In genomic region chr13:34817246-34817645, GRCh38 we compare ENCODE assay signal across 23 cellular contexts.
DNase-seq lines count a peak whose midpoint lies in the region; TF ChIP-seq lines count a peak whose summit lies in the region.
"Had no signal": no experiment of that assay in that cellular context is flagged by ENCODE, and none has a peak within 500 bp of the region (broad histone marks: within the 10 kb centered on the region; RNA-seq: fewer than 3 reads in every experiment).

No MANE protein-coding gene starts in this region.

- intact Hi-C loops in testis (cut with DNase I; ENCODE audit: low total_unique reads) = no loop called here

- H3K9me3 ChIP-seq in HUES64 (ENCODE audit: insufficient read depth, low read depth, low read length) (peaks cover 8% of the 10 kb centered on the region; the same call in 1 of the 2 replicates), stomach smooth muscle (ENCODE audit: control insufficient read depth in 2 of 2, low read length in 2 of 2) (no peaks in the 10 kb centered on the region), testis (no peaks in the 10 kb centered on the region)
- H3K9me3 ChIP-seq: adrenal gland, thyroid gland had no signal

- H3K36me3 ChIP-seq in HUES64 (ENCODE audit: insufficient read depth, low read length) = no peaks in the 10 kb centered on the region
- no peaks in the 10 kb centered on the region for H3K36me3 ChIP-seq in stomach smooth muscle (ENCODE audit: control insufficient read depth in 2 of 2, insufficient read depth in 2 of 2, low read length in 2 of 2)
- H3K36me3 ChIP-seq in testis (ENCODE audit: low read depth, missing control alignments) = no peaks in the 10 kb centered on the region
- H3K36me3 ChIP-seq: adrenal gland, cardiac muscle cell, right atrium auricular region, thyroid gland had no signal

- H3K9ac ChIP-seq in HUES64 (ENCODE audit: low read depth, low read length) = no peak overlapping the region
- no peak overlapping the region for H3K9ac ChIP-seq in stomach smooth muscle (ENCODE audit: low read length in 2 of 2)

- H3K27me3 ChIP-seq in HUES64 (ENCODE audit: insufficient read depth, low read length) (no peaks in the 10 kb centered on the region), stomach smooth muscle (ENCODE audit: control insufficient read depth in 1 of 2, insufficient read depth in 2 of 2, low read length in 2 of 2) (no peaks in the 10 kb centered on the region), testis (no peaks in the 10 kb centered on the region)
- H3K27me3 ChIP-seq: adrenal gland, cardiac muscle cell, right atrium auricular region, thyroid gland had no signal

- no peak for TF ChIP-seq POLR2A in testis (IDR thresholded peaks at IDR 0.05)

- in situ Hi-C loops in astrocyte of the cerebellum (cut with HindIII; ENCODE audit: low sequenced_read_pairs) = no loop called here

- DNase-seq in astrocyte of the cerebellum (ENCODE audit: low read depth) (peak; percentile 47), kidney tubule cell (ENCODE audit: low spot score) (peak; percentile 46), testis (no peak), NCI-H1092 (lab: John Stamatoyannopoulos, UW) (no peak), germinal center (ENCODE audit: low spot score) (no peak), SHP77 (lab: John Stamatoyannopoulos, UW) (no peak)
- DNase-seq: activated CD4-positive, alpha-beta T cell treated with anti-CD3 and anti-CD28 coated beads for 1 hour; activated T-cell treated with anti-CD3 and anti-CD28 coated beads, Interleukin-2, amount 50 U/mL, for 4 hours; adrenal gland; left cardiac atrium; NCI-H146; NCI-H510A treated with DMSO at 0.1 percent for 48 hours; PC-3; SHP77 treated with DMSO at 0.1 percent for 48 hours; stimulated activated CD4-positive, alpha-beta T cell treated with anti-CD3 and anti-CD28 coated beads, Interleukin-12 subunit alpha, Interleukin-12 subunit beta, amount 100 ng/mL, for 4 hours; stimulated activated CD4-positive, alpha-beta T cell treated with anti-CD3 and anti-CD28 coated beads, Interleukin-4, amount 100 ng/mL, for 4 hours; stimulated activated naive CD4-positive, alpha-beta T cell treated with Interleukin-2 at 50 U/mL for 16 hours; T-cell; thyroid gland had no signal

- H3K4me1 ChIP-seq in HUES64 (ENCODE audit: insufficient read depth, low read length) (peaks cover 27% of the 10 kb centered on the region), stomach smooth muscle (ENCODE audit: control insufficient read depth, insufficient read depth, low read length) (peaks cover 5% of the 10 kb centered on the region), testis (peaks cover 5% of the 10 kb centered on the region)
- H3K4me1 ChIP-seq: adrenal gland, thyroid gland had no signal

- WGBS in HUES64 = 82% methylated on average over 4 of the region's 4 CpGs
- WGBS in testis, 2 donors = 53 to 70% methylated on average over 4 of the region's 4 CpGs

- peak overlapping the region; percentile 89; the same call in 1 of the 2 replicates for H3K27ac ChIP-seq in HUES64 (ENCODE audit: low read depth, low read length)
- H3K27ac ChIP-seq in stomach smooth muscle (ENCODE audit: low read length) = peak overlapping the region; percentile 26
- H3K27ac ChIP-seq in testis = no peak overlapping the region
- H3K27ac ChIP-seq: adrenal gland, cardiac muscle cell, right atrium auricular region, thyroid gland had no signal

- H3K4me3 ChIP-seq in HUES64 (ENCODE audit: low read length) (no peak overlapping the region), astrocyte of the cerebellum (ENCODE audit: low read depth, low read length) (no peak overlapping the region), stomach smooth muscle (ENCODE audit: low read length in 2 of 2) (no peak overlapping the region), testis (no peak overlapping the region)
- H3K4me3 ChIP-seq: adrenal gland, cardiac muscle cell, right atrium auricular region, thyroid gland had no signal

- TF ChIP-seq CTCF in astrocyte of the cerebellum (IDR thresholded peaks at IDR 0.05; ENCODE audit: low read depth, low read length, missing control alignments) (no peak), testis (IDR thresholded peaks at IDR 0.05) (no peak)

Comparison
In these comparisons a context has a peak if more than half of its experiments do, and no peak if none do; other contexts are left out.
1. H3K27ac ChIP-seq: peak in HUES64 (single experiment) and stomach smooth muscle (single experiment); none in testis (0 of 2).
2. DNase-seq: peak in astrocyte of the cerebellum (single experiment) and kidney tubule cell (single experiment); none in testis (single experiment), NCI-H1092 (single experiment), germinal center (single experiment) and SHP77 (0 of 2).